ENCODE assay signal across 38 cellular contexts in the genomic region with DNA sequence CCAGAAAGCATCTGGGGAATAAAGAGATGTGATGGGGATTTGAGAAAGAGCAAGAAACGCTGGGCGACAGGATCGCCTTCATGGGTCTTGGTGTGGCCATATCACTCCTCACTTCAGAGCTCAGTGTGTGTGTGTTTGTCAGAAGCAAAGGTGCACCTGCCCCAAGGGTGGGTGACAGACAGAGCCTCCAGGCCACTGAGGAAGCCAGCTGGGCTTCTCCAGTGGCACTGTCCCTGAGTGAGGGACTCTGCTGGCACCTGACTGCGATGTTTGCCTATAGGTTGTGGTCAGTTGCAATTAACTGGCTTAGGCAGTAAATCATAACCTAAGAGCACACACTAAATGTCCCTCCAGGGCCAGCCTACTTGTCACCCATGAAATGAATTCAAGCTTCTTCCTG. TPM values are rescaled to one million over a fixed set of nuclear protein-coding genes. Genes with fewer than 3 reads are reported as not detected.
"Had no signal": no experiment of that assay in that cellular context is flagged by ENCODE, and none has a peak within 500 bp of the region (broad histone marks: within the 10 kb centered on the region; RNA-seq: fewer than 3 reads in every experiment).

No MANE protein-coding gene starts in this region.

- H3K27me3 ChIP-seq: adrenal gland, body of pancreas, Peyer's patch had no signal

- ATAC-seq: activated CD4-positive, alpha-beta T cell treated with anti-CD3 and anti-CD28 coated beads for 36 hours; activated CD4-positive, CD25-positive, alpha-beta regulatory T cell treated with anti-CD3 and anti-CD28 coated beads, Interleukin-2, amount 50 U/mL, for 24 hours; activated naive CD4-positive, alpha-beta T cell treated with anti-CD3 and anti-CD28 coated beads, Interleukin-2, amount 50 U/mL, for 72 hours; body of pancreas; PC-3 had no signal

- H3K4me3 Mint-ChIP-seq: activated CD4-positive, alpha-beta memory T cell treated with anti-CD3 and anti-CD28 coated beads, Interleukin-2, amount 10 ng/mL, durations not matched to agents 7 days and 5 days; activated CD4-positive, alpha-beta T cell treated with anti-CD3 and anti-CD28 coated beads for 36 hours; activated T-cell treated with anti-CD3 and anti-CD28 coated beads, Interleukin-2, amount 50 U/mL, for 24 hours; T-helper 1 cell treated with Interleukin-12 subunit alpha and Interleukin-12 subunit beta and Interleukin-4 antibody, amounts not matched to agents 30 μg/mL and 1 μg/mL, for 36 hours; T-helper 2 cell treated with Interferon-gamma antibody and Interleukin-4, amounts not matched to agents 5 μg/mL and 100 μg/mL, for 36 hours; WTC11 had no signal

- H3K36me3 Mint-ChIP-seq: activated naive CD4-positive, alpha-beta T cell treated with anti-CD3 and anti-CD28 coated beads, Interleukin-2, amount 50 U/mL, for 72 hours; WTC11 had no signal

- H3K9me3 Mint-ChIP-seq: activated CD4-positive, alpha-beta memory T cell treated with anti-CD3 and anti-CD28 coated beads, Interleukin-2, amount 10 ng/mL, durations not matched to agents 7 days and 5 days; activated naive CD4-positive, alpha-beta T cell treated with anti-CD3 and anti-CD28 coated beads, Interleukin-2, amount 50 U/mL, for 72 hours; activated T-cell treated with anti-CD3 and anti-CD28 coated beads, Interleukin-2, amount 50 U/mL, for 24 hours; activated T-helper 2 cell treated with anti-CD3 and anti-CD28 coated beads, Interferon-gamma antibody, Interleukin-2, Interleukin-4, amounts not matched to agents 10 μg/mL and 5 μg/mL and 100 μg/mL, durations not matched to agents 14 hours and 24 hours and 36 hours; T-helper 1 cell treated with Interleukin-12 subunit alpha and Interleukin-12 subunit beta and Interleukin-4 antibody, amounts not matched to agents 30 μg/mL and 1 μg/mL, for 36 hours; T-helper 2 cell treated with Interferon-gamma antibody and Interleukin-4, amounts not matched to agents 5 μg/mL and 100 μg/mL, for 36 hours; WTC11 had no signal

- H3K4me3 ChIP-seq: adrenal gland, body of pancreas, breast epithelium, Peyer's patch, SJSA1 had no signal

- H3K27me3 Mint-ChIP-seq: activated T-cell treated with anti-CD3 and anti-CD28 coated beads, Interleukin-2, amount 50 U/mL, for 24 hours had no signal

- H3K4me1 Mint-ChIP-seq: activated CD4-positive, alpha-beta memory T cell treated with anti-CD3 and anti-CD28 coated beads, Interleukin-2, amount 10 ng/mL, durations not matched to agents 7 days and 5 days; activated CD4-positive, alpha-beta T cell treated with anti-CD3 and anti-CD28 coated beads for 36 hours had no signal

- FAIRE-seq: astrocyte had no signal

- DNase-seq: activated CD4-positive, alpha-beta memory T cell treated with anti-CD3 and anti-CD28 coated beads, Interleukin-2, amount 10 ng/mL, durations not matched to agents 7 days and 5 days; activated CD4-positive, alpha-beta T cell treated with anti-CD3 and anti-CD28 coated beads for 36 hours; activated CD4-positive, alpha-beta T cell treated with anti-CD3 and anti-CD28 coated beads, Interleukin-2, amount 50 U/mL, for 1 hour; activated gamma-delta T cell; activated naive CD4-positive, alpha-beta T cell treated with Interleukin-2 at 50 U/mL for 16 hours; activated T-cell treated with anti-CD3 and anti-CD28 coated beads, Interleukin-2, amount 50 U/mL, for 24 hours; adrenal gland; body of pancreas; caudate nucleus; cerebellar nuclear complex; Karpas-422; KBM-7; NCI-H1105; NCI-H1436 treated with DMSO at 0.1 percent for 48 hours; NCI-H1694 treated with DMSO at 0.1 percent for 48 hours; NCI-H2029; NCI-H2107; NCI-H2171; NCI-H524; NCI-H69; NCI-H82; NK-92 treated with Interleukin-12 subunit alpha and Interleukin-12 subunit beta, amount 100 ng/mL, for 24 hours; PC-3; Peyer's patch; RPMI8226; SHP77 treated with DMSO at 0.1 percent for 48 hours; SK-N-SH had no signal

- H3K27ac Mint-ChIP-seq: activated CD4-positive, alpha-beta memory T cell treated with anti-CD3 and anti-CD28 coated beads, Interleukin-2, amount 10 ng/mL, durations not matched to agents 7 days and 5 days; activated CD4-positive, alpha-beta T cell treated with anti-CD3 and anti-CD28 coated beads for 36 hours; activated naive CD4-positive, alpha-beta T cell treated with anti-CD3 and anti-CD28 coated beads, Interleukin-2, amount 50 U/mL, for 72 hours; activated T-cell treated with anti-CD3 and anti-CD28 coated beads, Interleukin-2, amount 50 U/mL, for 24 hours; activated T-helper 2 cell treated with anti-CD3 and anti-CD28 coated beads, Interferon-gamma antibody, Interleukin-2, Interleukin-4, amounts not matched to agents 10 μg/mL and 5 μg/mL and 100 μg/mL, durations not matched to agents 14 hours and 24 hours and 36 hours; T-helper 1 cell treated with Interleukin-12 subunit alpha and Interleukin-12 subunit beta and Interleukin-4 antibody, amounts not matched to agents 30 μg/mL and 1 μg/mL, for 36 hours; T-helper 2 cell treated with Interferon-gamma antibody and Interleukin-4, amounts not matched to agents 5 μg/mL and 100 μg/mL, for 36 hours; WTC11 had no signal

- H3K36me3 ChIP-seq: adrenal gland, breast epithelium, Peyer's patch, SJSA1 had no signal

RNA-seq across cellular contexts. Expression of gene SLC35G4, which starts 56.2 kb away (rescaled TPM):
- total RNA-seq: activated CD4-positive, alpha-beta memory T cell treated with anti-CD3 and anti-CD28 coated beads, Interleukin-2, amount 10 ng/mL, durations not matched to agents 7 days and 5 days; activated CD4-positive, alpha-beta T cell treated with anti-CD3 and anti-CD28 coated beads for 36 hours; activated CD8-positive, alpha-beta memory T cell treated with anti-CD3 and anti-CD28 coated beads for 36 hours; activated naive CD4-positive, alpha-beta T cell treated with anti-CD3 and anti-CD28 coated beads, Interleukin-2, amount 50 U/mL, for 72 hours; activated T-helper 2 cell treated with anti-CD3 and anti-CD28 coated beads, Interferon-gamma antibody, Interleukin-2, Interleukin-4, amounts not matched to agents 10 μg/mL and 5 μg/mL and 100 μg/mL, durations not matched to agents 14 hours and 24 hours and 36 hours; adrenal gland; astrocyte; body of pancreas; breast epithelium; MCF 10A; PC-3; Peyer's patch; SJSA1; WTC11 had no signal
